8 cellular contexts compared by ENCODE assay signal in genomic region chr3:196620228-196620627, GRCh38. TPM values are rescaled to one million over a fixed set of nuclear protein-coding genes. Genes with fewer than 3 reads are reported as not detected.
DNase-seq lines count a peak whose midpoint lies in the region; ATAC-seq and TF ChIP-seq lines count a peak whose summit lies in the region.

No MANE protein-coding gene starts in this region.

- no peak overlapping the region; the same call in 1 of the 2 replicates for H3K4me3 ChIP-seq in HL-60 (replicated peaks; ENCODE audit: insufficient read depth, low read length)

- DNase-seq in HL-60 (ENCODE audit: low read depth in 1 of 2, low spot score in 1 of 2), result peak; percentile 91 to 94
- DNase-seq in cerebellar cortex (ENCODE audit: low spot score), result peak; percentile 57
- DNase-seq in neural crest cell (ENCODE audit: low read depth, low spot score), result no peak
- DNase-seq in NCI-H2081 treated with DMSO at 0.1 percent for 48 hours (lab: John Stamatoyannopoulos, UW), result no peak
- no peak for DNase-seq in hepatic stellate cell (ENCODE audit: low spot score)
- DNase-seq in activated gamma-delta T cell treated with Interleukin-2 at 50 U/mL for 16 hours, result no peak

- ATAC-seq in GM18867 (IDR thresholded peaks at IDR 0.05; ENCODE audit: unreplicated experiment), result peak; percentile 66
- no peak for ATAC-seq in GM19463 (IDR thresholded peaks at IDR 0.05; ENCODE audit: unreplicated experiment)

- TF ChIP-seq CTCF in HL-60 (IDR thresholded peaks at IDR 0.05; ENCODE audit: insufficient read depth, low read length), result no peak
- TF ChIP-seq CTCF in neural crest cell (conservative IDR thresholded peaks at IDR 0.05), result no peak

- peak overlapping the region; percentile 93 for H3K27ac Mint-ChIP-seq in neural crest cell (ENCODE audit: unreplicated experiment)

- peak overlapping the region; percentile 96 for H3K27ac ChIP-seq in HL-60 (replicated peaks)

- no peaks in the 10 kb centered on the region for H3K36me3 Mint-ChIP-seq in neural crest cell (ENCODE audit: low read depth)

- H3K4me1 Mint-ChIP-seq in neural crest cell, result peaks cover 32% of the 10 kb centered on the region

- no peaks in the 10 kb centered on the region for H3K27me3 ChIP-seq in HL-60 (ENCODE audit: insufficient read depth, poor library complexity, severe bottlenecking)

- H3K9me3 Mint-ChIP-seq in neural crest cell, result no peaks in the 10 kb centered on the region

- H3K27me3 Mint-ChIP-seq in neural crest cell (ENCODE audit: low read depth), result no peaks in the 10 kb centered on the region

- no peak overlapping the region for H3K4me3 Mint-ChIP-seq in neural crest cell

RNA-seq across cellular contexts. Expression of gene NRROS, which starts 19.3 kb away (rescaled TPM):
- 0.52 and 1.5 TPM in 2 replicates for total RNA-seq in neural crest cell

RNA-seq across cellular contexts. Expression of gene FBXO45, which starts 51.8 kb away (rescaled TPM):
- 16.9 and 17.9 TPM in 2 replicates for total RNA-seq in neural crest cell

RNA-seq across cellular contexts. Expression of gene WDR53, which starts 51.9 kb away (rescaled TPM):
- 13.4 and 16.1 TPM in 2 replicates for total RNA-seq in neural crest cell

Comparison
In these comparisons a context has a peak if more than half of its experiments do, and no peak if none do; other contexts are left out.
1. DNase-seq: peak in HL-60 (2 of 2) and cerebellar cortex (single experiment); none in neural crest cell (single experiment), NCI-H2081 treated with DMSO at 0.1 percent for 48 hours (single experiment), hepatic stellate cell (single experiment) and activated gamma-delta T cell treated with Interleukin-2 at 50 U/mL for 16 hours (single experiment).